ENCODE assay signal across 8 cellular contexts in the genomic region with DNA sequence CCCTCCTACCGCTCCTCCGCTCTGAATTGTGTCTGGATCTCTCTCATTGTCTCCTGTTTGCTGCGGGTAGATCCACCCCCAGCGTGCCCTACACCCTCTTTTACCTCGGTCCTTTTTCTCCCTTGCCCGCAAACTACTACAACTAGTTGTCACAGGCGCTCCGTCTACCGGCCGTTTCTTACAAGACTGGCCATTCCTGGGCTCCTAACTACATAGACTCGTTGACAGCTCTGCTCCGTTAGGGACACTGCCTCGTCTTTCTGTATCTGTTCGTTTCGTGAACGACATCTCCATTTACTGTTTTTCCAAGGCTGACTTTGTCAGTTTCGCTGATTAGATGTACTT. TPM values are rescaled to one million over a fixed set of nuclear protein-coding genes. Genes with fewer than 3 reads are reported as not detected.
DNase-seq lines count a peak whose midpoint lies in the region; ATAC-seq and TF ChIP-seq lines count a peak whose summit lies in the region.

No MANE protein-coding gene starts in this region.

- H3K79me2 ChIP-seq in mammary epithelial cell (ENCODE audit: insufficient read depth, low read length): peaks cover 39% of the 10 kb centered on the region

- H3K9me3 ChIP-seq in SK-N-MC (ENCODE audit: low read depth, low read length) (no peaks in the 10 kb centered on the region), mammary epithelial cell (replicated peaks; ENCODE audit: insufficient read depth, low read length) (no peaks in the 10 kb centered on the region), skeletal muscle tissue (ENCODE audit: control insufficient read depth in 3 of 3, low read length in 3 of 3) (no peaks in the 10 kb centered on the region)

- H3K27ac ChIP-seq in SK-N-MC (no peak overlapping the region), mammary epithelial cell (ENCODE audit: insufficient read depth, low read depth, low read length) (peak overlapping the region; percentile 31), skeletal muscle tissue (ENCODE audit: low read depth, low read length) (peak overlapping the region; percentile 61)

- intact Hi-C loops in mammary epithelial cell (cut with micrococcal nuclease): loop anchor here (1.0 to 5.0 kb wide), 4 partner anchors 30 to 1484 kb away; partner anchors contain the start of gene ATP5F1C

- ATAC-seq in GM19324 (IDR thresholded peaks at IDR 0.05; ENCODE audit: low FRiP score, unreplicated experiment) (peak; percentile 38), HG03354 (IDR thresholded peaks at IDR 0.05; ENCODE audit: poor library complexity, severe bottlenecking, unreplicated experiment) (peak; percentile 47)

- in situ Hi-C loops in mammary epithelial cell (cut with MboI; ENCODE audit: low sequenced_read_pairs in 2 of 2): no loop called here

- H3K4me2 ChIP-seq in mammary epithelial cell (ENCODE audit: insufficient read depth, low read depth, low read length): peak overlapping the region; percentile 78

- CTCF ChIA-PET in mammary epithelial cell (lab: Charles Lee; ENCODE audit: low non-redundant PET): interaction anchor here (0.6 to 1.4 kb wide), 2 partner anchors 63 to 132 kb away, joined by 4 to 9 read pairs; no protein-coding TSS in a partner anchor

- H2AFZ ChIP-seq in mammary epithelial cell (ENCODE audit: low read depth, low read length): peak overlapping the region; percentile 99

- peak in 1 of 2 donors; percentile 49 for TF ChIP-seq CTCF in mammary epithelial cell (conservative IDR thresholded peaks at IDR 0.05 in 1 of 2, IDR thresholded peaks at IDR 0.05 in 1 of 2; ENCODE audit: extremely low read depth in 1 of 2, insufficient read depth in 1 of 2, low read depth in 1 of 2, low read length in 2 of 2)

- no peaks in the 10 kb centered on the region for H4K20me1 ChIP-seq in mammary epithelial cell (ENCODE audit: insufficient read depth, low read length)

- H3K36me3 ChIP-seq in SK-N-MC (ENCODE audit: insufficient read depth, low read length) (no peaks in the 10 kb centered on the region), mammary epithelial cell (ENCODE audit: insufficient read depth, low read length) (peaks cover 5% of the 10 kb centered on the region), skeletal muscle tissue (ENCODE audit: control insufficient read depth in 3 of 3, insufficient read depth in 3 of 3, low read length in 3 of 3) (peaks cover 0 to 7% (median 0%) of the 10 kb centered on the region in 3 donors)

- BruUV-seq in mammary epithelial cell (replicated peaks; lab: Mats Ljungman, UMichigan): no TSS peak

- no peaks in the 10 kb centered on the region for H3K27me3 ChIP-seq in mammary epithelial cell (ENCODE audit: insufficient read depth, low read length)
- H3K27me3 ChIP-seq in skeletal muscle tissue (ENCODE audit: control insufficient read depth in 3 of 3, insufficient read depth in 3 of 3, low read length in 3 of 3): peaks cover 0 to 8% (median 6%) of the 10 kb centered on the region in 3 donors

- H3K4me1 ChIP-seq in mammary epithelial cell (ENCODE audit: insufficient read depth, low read length) (peaks cover 11% of the 10 kb centered on the region), skeletal muscle tissue (ENCODE audit: control insufficient read depth in 3 of 3, insufficient read depth in 3 of 3, low read length in 3 of 3) (peaks cover 14 to 34% (median 18%) of the 10 kb centered on the region in 3 donors)

- WGBS in mammary epithelial cell (ENCODE audit: low coverage, missing lambda C conversion rate): 2% methylated on average over 16 of the region's 17 CpGs

- DNase-seq in COLO829 (ENCODE audit: low spot score) (peak; percentile 24), SK-N-MC (ENCODE audit: low read depth, low spot score) (no peak), mammary epithelial cell (peak; percentile 49), inferior parietal cortex (ENCODE audit: extremely low spot score) (peak; percentile 70), NCI-H446 treated with DMSO at 0.1 percent for 48 hours (lab: John Stamatoyannopoulos, UW) (no peak)

- H3K4me3 ChIP-seq in SK-N-MC (peak overlapping the region; percentile 87), mammary epithelial cell (replicated peaks in 1 of 3; ENCODE audit: insufficient read depth in 1 of 3, low read depth in 2 of 3, low read length in 3 of 3) (peak overlapping the region; percentile 83 to 99 (median 93)), skeletal muscle tissue (ENCODE audit: low read length in 3 of 3) (peak overlapping the region; percentile 95 to 98 (median 98))

- dilution Hi-C loops in mammary epithelial cell (cut with HindIII; ENCODE audit: low sequenced_read_pairs): no loop called here

- H3K9ac ChIP-seq in SK-N-MC (ENCODE audit: insufficient read length): peak overlapping the region; percentile 76
- peak overlapping the region; percentile 75 for H3K9ac ChIP-seq in mammary epithelial cell (ENCODE audit: insufficient read depth, low read length)
- H3K9ac ChIP-seq in skeletal muscle tissue (ENCODE audit: low read depth in 1 of 3, low read length in 3 of 3): peak overlapping the region; percentile 87 to 95 (median 92)

RNA-seq across cellular contexts. Expression of gene TAF3, which starts 0.8 kb away (rescaled TPM):
- total RNA-seq in mammary epithelial cell (10 to 100 TPM in 1 of 2 donors, 1 to 10 TPM in 1; 2.5 to 11.2 TPM), skeletal muscle tissue (2.1 TPM)
- polyA plus RNA-seq in mammary epithelial cell: 3.9 TPM
- 1.7 TPM for polyA minus RNA-seq in mammary epithelial cell

RNA-seq across cellular contexts. Expression of gene ATP5F1C, which starts 31.1 kb away (rescaled TPM):
- total RNA-seq in mammary epithelial cell: 100 to 1,000 TPM; 172 to 250 TPM
- polyA plus RNA-seq in mammary epithelial cell: 292 TPM
- polyA minus RNA-seq in mammary epithelial cell: 158 TPM
- total RNA-seq in skeletal muscle tissue: 295 TPM

RNA-seq across cellular contexts. Expression of gene KIN, which starts 31.3 kb away (rescaled TPM):
- total RNA-seq in mammary epithelial cell (10 to 100 TPM in 1 of 2 donors, 1 to 10 TPM in 1; 4.7 to 14.4 TPM), skeletal muscle tissue (8.4 TPM)
- 2.6 TPM for polyA plus RNA-seq in mammary epithelial cell
- polyA minus RNA-seq in mammary epithelial cell: 18.3 TPM

Comparison
In these comparisons a context has a peak if more than half of its experiments do, and no peak if none do; other contexts are left out.
1. DNase-seq: peak in COLO829 (single experiment), mammary epithelial cell (single experiment) and inferior parietal cortex (single experiment); none in SK-N-MC (single experiment) and NCI-H446 treated with DMSO at 0.1 percent for 48 hours (single experiment).
2. Peak in every context shown above with its lines, with median percentiles within 50 percentile points of each other: H3K4me3 ChIP-seq and H3K9ac ChIP-seq.